Comparison of ENCODE assay signal across 23 cellular contexts in the genomic region with DNA sequence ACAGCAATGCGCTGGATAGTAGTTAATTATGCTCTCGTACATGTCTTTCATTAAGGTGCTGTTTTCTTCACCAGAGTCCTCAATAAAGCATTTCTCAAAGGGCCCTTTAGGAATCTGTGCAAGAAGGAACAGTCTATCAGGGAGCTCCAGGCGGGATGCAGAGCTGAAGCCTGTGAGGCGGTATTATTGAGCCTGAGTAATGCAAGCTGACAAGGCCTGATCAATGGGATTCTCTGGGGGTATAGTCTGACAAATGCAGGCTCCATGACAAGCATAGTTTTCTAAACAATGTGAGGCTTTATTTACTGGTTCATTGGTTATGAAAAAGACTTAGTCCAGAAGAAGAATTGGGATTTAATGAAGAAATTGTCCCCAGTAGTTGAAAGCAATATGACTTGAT.
"Had no signal": no experiment of that assay in that cellular context is flagged by ENCODE, and none has a peak within 500 bp of the region (broad histone marks: within the 10 kb centered on the region; RNA-seq: fewer than 3 reads in every experiment).

No MANE protein-coding gene starts in this region.

- H3K27me3 Mint-ChIP-seq: activated naive CD4-positive, alpha-beta T cell treated with anti-CD3 and anti-CD28 coated beads, Interleukin-2, amount 10 ng/mL, durations not matched to agents 7 days and 5 days; activated naive CD8-positive, alpha-beta T cell treated with anti-CD3 and anti-CD28 coated beads, Interleukin-2, amount 50 U/mL, for 24 hours; central memory CD8-positive, alpha-beta T cell; stimulated activated memory B cell treated with anti-CD40 and anti-IgM and Interleukin-4, amounts not matched to agents 10 μg/mL and 1 μg/mL and 100 μg/mL, for 72 hours had no signal

- H3K27ac Mint-ChIP-seq: activated naive CD4-positive, alpha-beta T cell treated with anti-CD3 and anti-CD28 coated beads, Interleukin-2, amount 10 ng/mL, durations not matched to agents 7 days and 5 days; activated naive CD8-positive, alpha-beta T cell treated with anti-CD3 and anti-CD28 coated beads, Interleukin-2, amount 50 U/mL, for 24 hours; stimulated activated memory B cell treated with anti-CD40 and anti-IgM and Interleukin-4, amounts not matched to agents 10 μg/mL and 1 μg/mL and 100 μg/mL, for 72 hours; T-helper 1 cell treated with Interleukin-12 subunit alpha and Interleukin-12 subunit beta and Interleukin-4 antibody, amounts not matched to agents 30 μg/mL and 1 μg/mL, for 36 hours had no signal

- FAIRE-seq: pancreas had no signal

- H3K36me3 Mint-ChIP-seq: activated naive CD4-positive, alpha-beta T cell treated with anti-CD3 and anti-CD28 coated beads, Interleukin-2, amount 10 ng/mL, durations not matched to agents 7 days and 5 days; stimulated activated memory B cell treated with anti-CD40 and anti-IgM and Interleukin-4, amounts not matched to agents 10 μg/mL and 1 μg/mL and 100 μg/mL, for 72 hours had no signal

- H3K4me1 ChIP-seq: gastrocnemius medialis, heart right ventricle, pancreas, spleen had no signal

- H3K4me3 Mint-ChIP-seq: activated naive CD4-positive, alpha-beta T cell treated with anti-CD3 and anti-CD28 coated beads, Interleukin-2, amount 10 ng/mL, durations not matched to agents 7 days and 5 days; activated naive CD8-positive, alpha-beta T cell treated with anti-CD3 and anti-CD28 coated beads, Interleukin-2, amount 50 U/mL, for 24 hours; central memory CD8-positive, alpha-beta T cell; nephron; stimulated activated memory B cell treated with anti-CD40 and anti-IgM and Interleukin-4, amounts not matched to agents 10 μg/mL and 1 μg/mL and 100 μg/mL, for 72 hours; T-helper 1 cell treated with Interleukin-12 subunit alpha and Interleukin-12 subunit beta and Interleukin-4 antibody, amounts not matched to agents 30 μg/mL and 1 μg/mL, for 36 hours had no signal

- H3K36me3 ChIP-seq: gastrocnemius medialis, heart right ventricle, pancreas, sigmoid colon, spleen, thoracic aorta, upper lobe of left lung had no signal

- DNase-seq: activated CD4-positive, alpha-beta T cell treated with anti-CD3 and anti-CD28 coated beads, Interleukin-2, amount 50 U/mL, for 1 hour; activated CD4-positive, CD25-positive, alpha-beta regulatory T cell treated with anti-CD3 and anti-CD28 coated beads, Interleukin-2, amount 50 U/mL, for 72 hours; activated CD8-positive, alpha-beta memory T cell treated with anti-CD3 and anti-CD28 coated beads for 24 hours; activated CD8-positive, alpha-beta memory T cell treated with anti-CD3 and anti-CD28 coated beads, Interleukin-2, amount 50 U/mL, for 48 hours; activated effector memory CD4-positive, alpha-beta T cell treated with Interleukin-2 at 50 U/mL for 16 hours; activated naive CD4-positive, alpha-beta T cell treated with anti-CD3 and anti-CD28 coated beads, Interleukin-2, amount 10 ng/mL, durations not matched to agents 7 days and 5 days; activated naive CD8-positive, alpha-beta T cell treated with anti-CD3 and anti-CD28 coated beads, Interleukin-2, amount 50 U/mL, for 24 hours; activated T-cell treated with anti-CD3 and anti-CD28 coated beads, Interleukin-2, amount 50 U/mL, for 48 hours; effector CD4-positive, alpha-beta T cell; gastrocnemius medialis; heart right ventricle; pancreas; sigmoid colon; spleen; stimulated activated CD4-positive, alpha-beta T cell treated with anti-CD3 and anti-CD28 coated beads, Interleukin-4, amount 100 ng/mL, for 4 hours; upper lobe of left lung had no signal

- H3K9me3 ChIP-seq: gastrocnemius medialis, heart right ventricle, pancreas, sigmoid colon, spleen, thoracic aorta, upper lobe of left lung had no signal

- H3K27me3 ChIP-seq: gastrocnemius medialis, heart right ventricle, pancreas, sigmoid colon, spleen, upper lobe of left lung had no signal

- ATAC-seq: activated naive CD8-positive, alpha-beta T cell treated with anti-CD3 and anti-CD28 coated beads, Interleukin-2, amount 50 U/mL, for 24 hours; esophagus mucosa; gastrocnemius medialis; heart right ventricle; pancreas; stimulated activated memory B cell treated with anti-CD40 and anti-IgM and Interleukin-4, amounts not matched to agents 10 μg/mL and 1 μg/mL and 100 μg/mL, for 72 hours had no signal

- H3K9me3 Mint-ChIP-seq: activated naive CD4-positive, alpha-beta T cell treated with anti-CD3 and anti-CD28 coated beads, Interleukin-2, amount 10 ng/mL, durations not matched to agents 7 days and 5 days; central memory CD8-positive, alpha-beta T cell; nephron; stimulated activated memory B cell treated with anti-CD40 and anti-IgM and Interleukin-4, amounts not matched to agents 10 μg/mL and 1 μg/mL and 100 μg/mL, for 72 hours; T-helper 1 cell treated with Interleukin-12 subunit alpha and Interleukin-12 subunit beta and Interleukin-4 antibody, amounts not matched to agents 30 μg/mL and 1 μg/mL, for 36 hours had no signal

- H3K4me3 ChIP-seq: coronary artery, gastrocnemius medialis, heart right ventricle, pancreas, sigmoid colon, spleen, thoracic aorta, upper lobe of left lung had no signal

- H3K4me1 Mint-ChIP-seq: activated naive CD4-positive, alpha-beta T cell treated with anti-CD3 and anti-CD28 coated beads, Interleukin-2, amount 10 ng/mL, durations not matched to agents 7 days and 5 days; central memory CD8-positive, alpha-beta T cell had no signal

- H3K27ac ChIP-seq: coronary artery, gastrocnemius medialis, heart right ventricle, pancreas, sigmoid colon, spleen, thoracic aorta, upper lobe of left lung had no signal
